Comparison of ENCODE assay signal across 8 cellular contexts in the genomic region with DNA sequence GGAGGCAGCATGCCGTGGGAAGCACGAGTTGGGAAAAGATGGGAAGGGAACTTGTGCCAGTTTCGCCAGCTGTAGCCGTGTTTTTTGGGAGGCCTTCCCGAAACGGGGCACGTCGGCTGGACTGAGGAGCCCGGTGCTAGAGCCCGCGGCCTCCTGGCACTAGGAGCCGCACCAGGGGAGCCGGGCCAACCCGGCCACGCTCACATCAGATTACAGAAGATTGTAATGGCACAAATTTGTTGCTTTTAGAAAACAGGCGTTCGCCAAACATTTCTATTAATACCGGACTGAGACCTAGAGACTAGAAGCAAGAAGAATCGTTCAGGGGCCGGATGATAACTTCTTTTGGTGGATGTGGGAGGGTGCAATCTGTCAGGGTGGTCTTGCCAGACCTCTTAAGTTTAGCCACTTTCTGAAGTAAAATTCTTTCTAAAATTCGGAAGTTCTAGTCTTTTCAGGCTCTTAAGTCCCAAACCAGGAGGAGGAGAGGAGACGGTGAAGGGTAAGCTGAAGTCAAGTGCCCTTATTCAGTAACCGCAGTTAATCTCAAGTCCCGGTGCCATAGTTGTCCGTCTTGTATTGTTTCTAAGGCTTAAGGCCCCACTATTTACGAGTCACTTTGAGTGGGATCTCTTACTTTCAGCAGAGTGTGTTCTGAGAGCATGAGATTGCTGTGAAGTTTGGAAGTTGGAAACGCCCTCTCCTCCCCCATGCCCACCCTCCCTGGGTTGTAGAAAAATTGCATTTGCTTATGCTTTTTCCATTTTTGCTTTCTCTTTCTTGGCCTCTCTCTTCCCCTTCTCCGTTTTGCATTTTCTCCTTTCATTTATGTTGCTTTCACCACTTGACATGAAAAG. TPM values are rescaled to one million over a fixed set of nuclear protein-coding genes. Genes with fewer than 3 reads are reported as not detected.
DNase-seq lines count a peak whose midpoint lies in the region; ATAC-seq and TF ChIP-seq lines count a peak whose summit lies in the region.

No MANE protein-coding gene starts in this region.

- H2AFZ ChIP-seq in DND-41 (ENCODE audit: low read depth, low read length) = peak overlapping the region; percentile 98
- peak overlapping the region; percentile 77 for H2AFZ ChIP-seq in MM.1S (ENCODE audit: low read length)
- peak overlapping the region; percentile 98 for H2AFZ ChIP-seq in parathyroid adenoma

- H3K36me3 Mint-ChIP-seq in activated T-helper 17 cell treated with anti-CD3 and anti-CD28 coated beads, Interleukin-2, amount 50 U/mL, for 72 hours (ENCODE audit: low read depth) = peaks cover 61% of the 10 kb centered on the region

- no peak for TF ChIP-seq POLR2A in gastroesophageal sphincter (IDR thresholded peaks at IDR 0.05)

- H3K4me2 ChIP-seq in DND-41 (ENCODE audit: insufficient read depth, low read length) = peak overlapping the region; percentile 95
- peak overlapping the region; percentile 96 for H3K4me2 ChIP-seq in MM.1S (ENCODE audit: low read depth, low read length)
- peak overlapping the region; percentile 82 for H3K4me2 ChIP-seq in parathyroid adenoma (ENCODE audit: low read length)

- peaks cover 39% of the 10 kb centered on the region for H3F3A ChIP-seq in MM.1S (ENCODE audit: insufficient read depth, low read length)

- no peaks in the 10 kb centered on the region for H3K27me3 ChIP-seq in DND-41 (ENCODE audit: insufficient read depth, low read length, poor library complexity)
- no peaks in the 10 kb centered on the region for H3K27me3 ChIP-seq in MM.1S (replicated peaks; ENCODE audit: insufficient read depth, low read length)
- no peaks in the 10 kb centered on the region for H3K27me3 ChIP-seq in gastroesophageal sphincter
- no peaks in the 10 kb centered on the region for H3K27me3 ChIP-seq in parathyroid adenoma (ENCODE audit: control insufficient read depth, insufficient read depth, low read length)

- H3K9me3 ChIP-seq in DND-41 (ENCODE audit: insufficient read depth, low read length, severe bottlenecking) (no peaks in the 10 kb centered on the region), MM.1S (replicated peaks; ENCODE audit: insufficient read depth, low read length) (no peaks in the 10 kb centered on the region), gastroesophageal sphincter (no peaks in the 10 kb centered on the region), parathyroid adenoma (ENCODE audit: control insufficient read depth, low read length) (no peaks in the 10 kb centered on the region)

- no peaks in the 10 kb centered on the region for H3K27me3 Mint-ChIP-seq in activated T-helper 17 cell treated with anti-CD3 and anti-CD28 coated beads, Interleukin-2, amount 50 U/mL, for 72 hours

- DNase-seq in DND-41 (no peak), MM.1S (peak; percentile 35), NCI-H774 (lab: John Stamatoyannopoulos, UW) (no peak)

- H3K27ac ChIP-seq in DND-41 (ENCODE audit: low read length) (peak overlapping the region; percentile 66), MM.1S (ENCODE audit: low read length) (peak overlapping the region; percentile 72; the same call in 1 of the 2 replicates), gastroesophageal sphincter (peak overlapping the region; percentile 69 to 97 (median 94)), parathyroid adenoma (no peak overlapping the region)

- H4K20me1 ChIP-seq in DND-41 (ENCODE audit: insufficient read depth, low read length) (peaks cover 4% of the 10 kb centered on the region; the same call in 1 of the 2 replicates), MM.1S (ENCODE audit: insufficient read depth, low read length) (no peaks in the 10 kb centered on the region; the same call in 1 of the 2 replicates)

- no peak for TF ChIP-seq EP300 in gastroesophageal sphincter (IDR thresholded peaks at IDR 0.05)

- peak overlapping the region; percentile 91 for H3K4me3 Mint-ChIP-seq in activated T-helper 17 cell treated with anti-CD3 and anti-CD28 coated beads, Interleukin-2, amount 50 U/mL, for 72 hours

- H3K4me3 ChIP-seq in DND-41 (ENCODE audit: low read depth in 1 of 2, low read length in 2 of 2) = peak overlapping the region; percentile 83 to 92; a peak in 3 of 4 replicates
- H3K4me3 ChIP-seq in MM.1S (ENCODE audit: low read length) = peak overlapping the region; percentile 92
- peak overlapping the region; percentile 69 to 82 for H3K4me3 ChIP-seq in gastroesophageal sphincter
- peak overlapping the region; percentile 52 for H3K4me3 ChIP-seq in parathyroid adenoma (ENCODE audit: low read depth, low read length)

- H3K9ac ChIP-seq in DND-41 (ENCODE audit: low read depth, low read length) = peak overlapping the region; percentile 95
- peak overlapping the region; percentile 78 for H3K9ac ChIP-seq in MM.1S (ENCODE audit: low read length)
- H3K9ac ChIP-seq in parathyroid adenoma = no peak overlapping the region

- peaks cover 34% of the 10 kb centered on the region for H3K4me1 Mint-ChIP-seq in activated T-helper 17 cell treated with anti-CD3 and anti-CD28 coated beads, Interleukin-2, amount 50 U/mL, for 72 hours

- no peak for ATAC-seq in DND-41 (ENCODE audit: insufficient read depth, low read depth)
- ATAC-seq in activated T-helper 17 cell treated with anti-CD3 and anti-CD28 coated beads, Interleukin-2, amount 50 U/mL, for 72 hours (replicated peaks) = no peak
- peak; percentile 9 for ATAC-seq in gastroesophageal sphincter
- ATAC-seq in HG02852 (IDR thresholded peaks at IDR 0.05; ENCODE audit: unreplicated experiment) = no peak
- ATAC-seq in GM18519 (IDR thresholded peaks at IDR 0.05; ENCODE audit: low FRiP score, unreplicated experiment) = no peak

- H3K36me3 ChIP-seq in DND-41 (ENCODE audit: insufficient read depth, low read length) (no peaks in the 10 kb centered on the region; the same call in 1 of the 2 replicates), MM.1S (replicated peaks; ENCODE audit: insufficient read depth, low read length) (no peaks in the 10 kb centered on the region), gastroesophageal sphincter (peaks cover 0 to 7% of the 10 kb centered on the region in 2 donors), parathyroid adenoma (ENCODE audit: control insufficient read depth, insufficient read depth, low read length) (no peaks in the 10 kb centered on the region)

- H3K27ac Mint-ChIP-seq in activated T-helper 17 cell treated with anti-CD3 and anti-CD28 coated beads, Interleukin-2, amount 50 U/mL, for 72 hours = peak overlapping the region; percentile 90

- no peaks in the 10 kb centered on the region for H3K9me2 ChIP-seq in MM.1S (replicated peaks; ENCODE audit: insufficient read depth, low read length)

- H3K79me2 ChIP-seq in DND-41 (ENCODE audit: insufficient read depth, low read length) = peaks cover 63% of the 10 kb centered on the region
- peaks cover 59% of the 10 kb centered on the region for H3K79me2 ChIP-seq in MM.1S (ENCODE audit: low read length)
- no peaks in the 10 kb centered on the region for H3K79me2 ChIP-seq in parathyroid adenoma

- 3 to 7% methylated on average over 6 to 17 of the region's 28 CpGs for WGBS in gastroesophageal sphincter (ENCODE audit: low coverage in 1 of 2), 2 donors

- H3K4me1 ChIP-seq in DND-41 (ENCODE audit: insufficient read depth, low read length) (peaks cover 34% of the 10 kb centered on the region), MM.1S (ENCODE audit: low read length) (no peaks in the 10 kb centered on the region), gastroesophageal sphincter (peaks cover 3 to 62% (median 7%) of the 10 kb centered on the region in 3 donors), parathyroid adenoma (peaks cover 7% of the 10 kb centered on the region)

- no peaks in the 10 kb centered on the region for H3K9me3 Mint-ChIP-seq in activated T-helper 17 cell treated with anti-CD3 and anti-CD28 coated beads, Interleukin-2, amount 50 U/mL, for 72 hours

- TF ChIP-seq CTCF in DND-41 (IDR thresholded peaks at IDR 0.05; ENCODE audit: borderline replicate concordance, extremely low read depth, low read length, poor library complexity, severe bottlenecking) (no peak), MM.1S (IDR thresholded peaks at IDR 0.05; ENCODE audit: low read length) (no peak), gastroesophageal sphincter (IDR thresholded peaks at IDR 0.05) (no peak), parathyroid adenoma (IDR thresholded peaks at IDR 0.05) (no peak)

RNA-seq across cellular contexts. Expression of a gene that starts 1.4 kb away (rescaled TPM):
- total RNA-seq in activated T-helper 17 cell treated with anti-CD3 and anti-CD28 coated beads, Interleukin-2, amount 50 U/mL, for 72 hours = 10 to 100 TPM; 31.0 to 43.9 TPM
- total RNA-seq in gastroesophageal sphincter = 100 to 1,000 TPM; 149 to 332 (median 182) TPM
